In genomic region chr22:30516273-30516672, GRCh38 we compare ENCODE assay signal across 1 cellular context.
A peak's percentile ranks its signal among the peaks of the same experiment; 100 is the strongest.
TF ChIP-seq lines count a peak whose summit lies in the region.

No MANE protein-coding gene starts in this region.

TF ChIP-seq in HepG2, 621 proteins besides CTCF, POLR2A, EP300 and RAD21:
- TF ChIP-seq HIVEP1 (CRISPR knock-in tag; IDR thresholded peaks at IDR 0.05) = no peak
- TF ChIP-seq ZNF660 (CRISPR knock-in tag; IDR thresholded peaks at IDR 0.05; ENCODE audit: borderline replicate concordance, low read depth) = no peak
- TF ChIP-seq SKIL (CRISPR knock-in tag; IDR thresholded peaks at IDR 0.05; ENCODE audit: borderline replicate concordance) = no peak
- TF ChIP-seq NR2F6 (IDR thresholded peaks at IDR 0.05) = no peak; the same call in 1 of the 2 replicates
- TF ChIP-seq NR2F6 (CRISPR knock-in tag; IDR thresholded peaks at IDR 0.05) = peak; percentile 63; the same call in 1 of the 2 replicates
- TF ChIP-seq NR2F1 (CRISPR knock-in tag; IDR thresholded peaks at IDR 0.05) = no peak
- TF ChIP-seq NR2F2 (IDR thresholded peaks at IDR 0.05; ENCODE audit: borderline replicate concordance, low read depth) = 0 out of 2 replicates have a peak, but pooled peaks have one; percentile 27
- no peak for TF ChIP-seq CEBPG (CRISPR knock-in tag; IDR thresholded peaks at IDR 0.05)
- no peak for TF ChIP-seq KLF13 (CRISPR knock-in tag; IDR thresholded peaks at IDR 0.05)
- no peak for TF ChIP-seq CENPT (CRISPR knock-in tag; IDR thresholded peaks at IDR 0.05; ENCODE audit: low read depth)
- TF ChIP-seq SNAI1 (CRISPR knock-in tag; IDR thresholded peaks at IDR 0.05; ENCODE audit: borderline replicate concordance) = no peak
- TF ChIP-seq ZFP62 (CRISPR knock-in tag; IDR thresholded peaks at IDR 0.05) = no peak
- TF ChIP-seq SP5 (CRISPR knock-in tag; IDR thresholded peaks at IDR 0.05; ENCODE audit: borderline replicate concordance, low read depth) = peak; percentile 49; the same call in 1 of the 2 replicates
- TF ChIP-seq SSRP1 (CRISPR knock-in tag; IDR thresholded peaks at IDR 0.05) = no peak
- no peak for TF ChIP-seq BCL6 (CRISPR knock-in tag; IDR thresholded peaks at IDR 0.05)
- TF ChIP-seq, protein P1, sequence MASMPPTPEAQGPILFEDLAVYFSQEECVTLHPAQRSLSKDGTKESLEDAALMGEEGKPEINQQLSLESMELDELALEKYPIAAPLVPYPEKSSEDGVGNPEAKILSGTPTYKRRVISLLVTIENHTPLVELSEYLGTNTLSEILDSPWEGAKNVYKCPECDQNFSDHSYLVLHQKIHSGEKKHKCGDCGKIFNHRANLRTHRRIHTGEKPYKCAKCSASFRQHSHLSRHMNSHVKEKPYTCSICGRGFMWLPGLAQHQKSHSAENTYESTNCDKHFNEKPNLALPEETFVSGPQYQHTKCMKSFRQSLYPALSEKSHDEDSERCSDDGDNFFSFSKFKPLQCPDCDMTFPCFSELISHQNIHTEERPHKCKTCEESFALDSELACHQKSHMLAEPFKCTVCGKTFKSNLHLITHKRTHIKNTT (CRISPR knock-in tag; IDR thresholded peaks at IDR 0.05) = no peak
- no peak for TF ChIP-seq SOX13 (IDR thresholded peaks at IDR 0.05)
- 0 out of 4 replicates have a peak, but pooled peaks of 1 of the 2 experiments have one; percentile 20 for TF ChIP-seq SOX13 (CRISPR knock-in tag; conservative IDR thresholded peaks at IDR 0.05 in 1 of 2, IDR thresholded peaks at IDR 0.05 in 1 of 2)
- TF ChIP-seq CC2D1A (CRISPR knock-in tag; IDR thresholded peaks at IDR 0.05) = no peak
- TF ChIP-seq, protein P2, sequence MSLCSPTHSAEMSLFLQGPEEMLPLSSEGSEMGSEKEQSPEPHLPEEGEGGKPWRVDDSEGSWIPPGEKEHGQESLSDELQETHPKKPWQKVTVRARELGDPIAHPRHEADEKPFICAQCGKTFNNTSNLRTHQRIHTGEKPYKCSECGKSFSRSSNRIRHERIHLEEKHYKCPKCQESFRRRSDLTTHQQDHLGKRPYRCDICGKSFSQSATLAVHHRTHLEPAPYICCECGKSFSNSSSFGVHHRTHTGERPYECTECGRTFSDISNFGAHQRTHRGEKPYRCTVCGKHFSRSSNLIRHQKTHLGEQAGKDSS (CRISPR knock-in tag; IDR thresholded peaks at IDR 0.05; ENCODE audit: borderline replicate concordance, low read depth) = no peak
- TF ChIP-seq SMC3 (IDR thresholded peaks at IDR 0.05; ENCODE audit: low read length) = 0 out of 2 replicates have a peak, but pooled peaks have one; percentile 3
TF ChIP-seq in HepG2: peak in this region for 5.
